ENCODE assay signal across 8 cellular contexts in the genomic region with DNA sequence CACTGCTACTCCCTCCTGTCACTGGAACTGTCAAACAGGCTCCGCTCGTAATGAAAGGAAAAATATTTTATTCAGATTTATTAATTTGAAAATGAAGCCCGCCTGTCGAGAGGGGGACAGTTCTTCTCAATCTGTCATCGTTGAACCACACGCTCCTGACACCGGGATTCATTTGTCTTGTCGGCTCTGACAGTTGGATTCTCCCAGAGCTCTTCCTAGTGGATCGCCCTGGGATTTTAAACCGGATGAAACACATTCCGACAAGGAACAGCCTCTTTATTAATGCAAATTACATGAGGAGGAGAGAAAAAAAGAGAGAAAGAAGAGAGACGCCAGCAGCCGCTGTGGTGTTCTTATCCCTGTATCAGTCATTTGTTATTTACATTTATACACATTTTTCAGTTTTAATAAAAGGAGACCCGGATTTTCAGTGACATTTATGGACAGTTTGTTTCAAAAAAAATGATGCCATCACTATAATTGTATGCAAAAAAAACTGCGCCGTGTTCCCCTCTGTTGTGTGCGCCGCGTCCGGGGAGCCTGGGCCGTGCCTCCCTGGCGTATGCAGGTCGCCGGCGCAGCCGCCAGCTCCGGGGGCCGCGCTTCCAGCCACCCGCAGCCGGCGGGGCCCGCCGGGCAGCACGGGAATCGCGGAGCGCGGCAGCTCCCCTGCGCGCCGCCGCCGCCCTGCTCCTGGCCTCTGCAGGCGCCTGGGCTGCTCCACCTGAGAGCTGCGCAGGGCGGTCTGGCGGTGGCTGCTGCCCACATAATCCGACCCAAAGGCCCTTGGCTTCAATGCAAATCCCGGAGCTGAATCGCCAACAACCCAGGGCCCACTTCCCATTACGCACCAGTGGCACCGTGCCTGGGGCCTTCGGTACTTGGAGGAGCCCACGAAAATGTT.
DNase-seq lines count a peak whose midpoint lies in the region; ATAC-seq and TF ChIP-seq lines count a peak whose summit lies in the region.

No MANE protein-coding gene starts in this region.

- H3K27ac ChIP-seq in HUES6 (ENCODE audit: low read depth, low read length) (no peak overlapping the region), skeletal muscle tissue (ENCODE audit: low read depth, low read length) (no peak overlapping the region)

- no peak for ATAC-seq in HG02798 (IDR thresholded peaks at IDR 0.05; ENCODE audit: poor library complexity, unreplicated experiment)
- ATAC-seq in HG02642 (IDR thresholded peaks at IDR 0.05; ENCODE audit: poor library complexity, unreplicated experiment), result no peak

- H3K27me3 Mint-ChIP-seq in brain, result peaks cover 11% of the 10 kb centered on the region

- TF ChIP-seq CTCF in brain (conservative IDR thresholded peaks at IDR 0.05), result no peak

- H3K27me3 ChIP-seq in HUES6 (ENCODE audit: control insufficient read depth, insufficient read depth, low read length) (peaks cover 33% of the 10 kb centered on the region), skeletal muscle tissue (ENCODE audit: control insufficient read depth in 3 of 3, insufficient read depth in 3 of 3, low read length in 3 of 3) (peaks cover 0 to 3% (median 0%) of the 10 kb centered on the region in 3 donors)

- H3K4me1 ChIP-seq in HUES6 (ENCODE audit: control insufficient read depth, insufficient read depth, low read length), result 0 out of 2 replicates have a peak, but pooled peaks cover 7% of the 10 kb centered on the region
- no peaks in the 10 kb centered on the region for H3K4me1 ChIP-seq in skeletal muscle tissue (ENCODE audit: control insufficient read depth in 3 of 3, insufficient read depth in 3 of 3, low read length in 3 of 3)

- DNase-seq in MV-4-11 (lab: John Stamatoyannopoulos, UW), result no peak
- no peak for DNase-seq in GM19238 (ENCODE audit: insufficient read length, low spot score)

- H3K9me3 ChIP-seq in HUES6 (ENCODE audit: control insufficient read depth, insufficient read depth, low read depth, low read length), result no peaks in the 10 kb centered on the region
- H3K9me3 ChIP-seq in iPS-18c (ENCODE audit: control insufficient read depth, insufficient read depth, low read length), result no peaks in the 10 kb centered on the region
- H3K9me3 ChIP-seq in skeletal muscle tissue (ENCODE audit: control insufficient read depth in 3 of 3, low read length in 3 of 3), result no peaks in the 10 kb centered on the region

- H3K36me3 Mint-ChIP-seq in brain, result no peaks in the 10 kb centered on the region

- H3K4me3 Mint-ChIP-seq in brain, result peak overlapping the region; percentile 82 to 88 (median 84)

- H3K4me3 ChIP-seq in HUES6 (ENCODE audit: low read depth, low read length), result peak overlapping the region; percentile 60
- peak overlapping the region; percentile 45 for H3K4me3 ChIP-seq in iPS-18c (ENCODE audit: insufficient read depth, low read depth, low read length)
- H3K4me3 ChIP-seq in skeletal muscle tissue (ENCODE audit: low read length in 3 of 3), result peak overlapping the region; percentile 57 to 62 (median 61)

- H3K9ac ChIP-seq in HUES6 (ENCODE audit: low read length) (peak overlapping the region; percentile 24), skeletal muscle tissue (ENCODE audit: low read depth in 1 of 3, low read length in 3 of 3) (peak overlapping the region; percentile 24 to 68 (median 68))

- peaks cover 0 to 6% (median 0%) of the 10 kb centered on the region in 5 experiments for H3K9me3 Mint-ChIP-seq in brain

- H3K36me3 ChIP-seq in HUES6 (ENCODE audit: control insufficient read depth, insufficient read depth, low read length) (no peaks in the 10 kb centered on the region), skeletal muscle tissue (ENCODE audit: control insufficient read depth in 3 of 3, insufficient read depth in 3 of 3, low read length in 3 of 3) (no peaks in the 10 kb centered on the region)

- peak overlapping the region; percentile 55 to 95 (median 89) for H3K27ac Mint-ChIP-seq in brain

- peaks cover 26% of the 10 kb centered on the region for H3K4me1 Mint-ChIP-seq in brain
